3 cellular contexts compared by ENCODE assay signal in the genomic region with DNA sequence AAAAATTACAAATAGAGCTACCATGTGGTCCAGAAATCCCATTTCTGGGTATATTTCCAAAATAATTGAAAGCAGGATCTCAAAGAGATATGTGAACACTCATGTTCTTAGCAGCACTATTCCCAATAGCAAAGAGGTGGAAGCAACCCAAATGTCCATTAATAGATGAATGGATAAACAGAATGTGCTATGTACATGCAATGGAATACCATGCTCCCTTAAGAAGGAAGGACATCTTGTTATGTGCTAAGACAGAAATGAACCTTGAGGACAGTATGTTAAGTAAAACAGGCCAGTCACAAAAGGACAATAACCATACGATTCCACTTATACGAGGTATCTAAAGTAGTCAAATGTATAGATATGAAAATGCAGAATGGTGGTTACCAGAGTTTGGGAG.
TF ChIP-seq lines count a peak whose summit lies in the region.

No MANE protein-coding gene starts in this region.

TF ChIP-seq in A549, 52 proteins besides CTCF, POLR2A, EP300 and RAD21:
- TF ChIP-seq TFCP2L1 (CRISPR knock-in tag; IDR thresholded peaks at IDR 0.05) (no peak), FOXS1 (CRISPR knock-in tag; IDR thresholded peaks at IDR 0.05) (no peak)

TF ChIP-seq in HCT116, 20 proteins besides CTCF, POLR2A, EP300 and RAD21:
- TF ChIP-seq, protein P1, sequence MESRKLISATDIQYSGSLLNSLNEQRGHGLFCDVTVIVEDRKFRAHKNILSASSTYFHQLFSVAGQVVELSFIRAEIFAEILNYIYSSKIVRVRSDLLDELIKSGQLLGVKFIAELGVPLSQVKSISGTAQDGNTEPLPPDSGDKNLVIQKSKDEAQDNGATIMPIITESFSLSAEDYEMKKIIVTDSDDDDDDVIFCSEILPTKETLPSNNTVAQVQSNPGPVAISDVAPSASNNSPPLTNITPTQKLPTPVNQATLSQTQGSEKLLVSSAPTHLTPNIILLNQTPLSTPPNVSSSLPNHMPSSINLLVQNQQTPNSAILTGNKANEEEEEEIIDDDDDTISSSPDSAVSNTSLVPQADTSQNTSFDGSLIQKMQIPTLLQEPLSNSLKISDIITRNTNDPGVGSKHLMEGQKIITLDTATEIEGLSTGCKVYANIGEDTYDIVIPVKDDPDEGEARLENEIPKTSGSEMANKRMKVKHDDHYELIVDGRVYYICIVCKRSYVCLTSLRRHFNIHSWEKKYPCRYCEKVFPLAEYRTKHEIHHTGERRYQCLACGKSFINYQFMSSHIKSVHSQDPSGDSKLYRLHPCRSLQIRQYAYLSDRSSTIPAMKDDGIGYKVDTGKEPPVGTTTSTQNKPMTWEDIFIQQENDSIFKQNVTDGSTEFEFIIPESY (IDR thresholded peaks at IDR 0.05; ENCODE audit: extremely low read depth, insufficient replicate concordance, low read length): no peak
- TF ChIP-seq CBX3 (IDR thresholded peaks at IDR 0.05; ENCODE audit: low read depth): no peak
- TF ChIP-seq, protein P2, sequence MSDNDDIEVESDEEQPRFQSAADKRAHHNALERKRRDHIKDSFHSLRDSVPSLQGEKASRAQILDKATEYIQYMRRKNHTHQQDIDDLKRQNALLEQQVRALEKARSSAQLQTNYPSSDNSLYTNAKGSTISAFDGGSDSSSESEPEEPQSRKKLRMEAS (IDR thresholded peaks at IDR 0.05): no peak
- no peak for TF ChIP-seq CEBPB (IDR thresholded peaks at IDR 0.05; ENCODE audit: low read depth)
- TF ChIP-seq, protein P3, sequence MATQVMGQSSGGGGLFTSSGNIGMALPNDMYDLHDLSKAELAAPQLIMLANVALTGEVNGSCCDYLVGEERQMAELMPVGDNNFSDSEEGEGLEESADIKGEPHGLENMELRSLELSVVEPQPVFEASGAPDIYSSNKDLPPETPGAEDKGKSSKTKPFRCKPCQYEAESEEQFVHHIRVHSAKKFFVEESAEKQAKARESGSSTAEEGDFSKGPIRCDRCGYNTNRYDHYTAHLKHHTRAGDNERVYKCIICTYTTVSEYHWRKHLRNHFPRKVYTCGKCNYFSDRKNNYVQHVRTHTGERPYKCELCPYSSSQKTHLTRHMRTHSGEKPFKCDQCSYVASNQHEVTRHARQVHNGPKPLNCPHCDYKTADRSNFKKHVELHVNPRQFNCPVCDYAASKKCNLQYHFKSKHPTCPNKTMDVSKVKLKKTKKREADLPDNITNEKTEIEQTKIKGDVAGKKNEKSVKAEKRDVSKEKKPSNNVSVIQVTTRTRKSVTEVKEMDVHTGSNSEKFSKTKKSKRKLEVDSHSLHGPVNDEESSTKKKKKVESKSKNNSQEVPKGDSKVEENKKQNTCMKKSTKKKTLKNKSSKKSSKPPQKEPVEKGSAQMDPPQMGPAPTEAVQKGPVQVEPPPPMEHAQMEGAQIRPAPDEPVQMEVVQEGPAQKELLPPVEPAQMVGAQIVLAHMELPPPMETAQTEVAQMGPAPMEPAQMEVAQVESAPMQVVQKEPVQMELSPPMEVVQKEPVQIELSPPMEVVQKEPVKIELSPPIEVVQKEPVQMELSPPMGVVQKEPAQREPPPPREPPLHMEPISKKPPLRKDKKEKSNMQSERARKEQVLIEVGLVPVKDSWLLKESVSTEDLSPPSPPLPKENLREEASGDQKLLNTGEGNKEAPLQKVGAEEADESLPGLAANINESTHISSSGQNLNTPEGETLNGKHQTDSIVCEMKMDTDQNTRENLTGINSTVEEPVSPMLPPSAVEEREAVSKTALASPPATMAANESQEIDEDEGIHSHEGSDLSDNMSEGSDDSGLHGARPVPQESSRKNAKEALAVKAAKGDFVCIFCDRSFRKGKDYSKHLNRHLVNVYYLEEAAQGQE (IDR thresholded peaks at IDR 0.05; ENCODE audit: low read depth): no peak
- TF ChIP-seq ELF1 (IDR thresholded peaks at IDR 0.05; ENCODE audit: borderline replicate concordance, low read depth): no peak
- no peak for TF ChIP-seq JUND (IDR thresholded peaks at IDR 0.05)
- TF ChIP-seq SP1 (IDR thresholded peaks at IDR 0.05; ENCODE audit: low read depth): no peak

TF ChIP-seq in K562, 482 proteins besides CTCF, POLR2A, EP300 and RAD21:
- TF ChIP-seq MCM7 (IDR thresholded peaks at IDR 0.05): no peak
- no peak for TF ChIP-seq KAT2B (IDR thresholded peaks at IDR 0.05; ENCODE audit: low read depth, low read length)
- TF ChIP-seq GTF2E2 (tag; IDR thresholded peaks at IDR 0.05): 0 out of 2 replicates have a peak, but pooled peaks have one; percentile 29
TF ChIP-seq in K562: peak in this region for 1.
